9 cellular contexts compared by ENCODE assay signal in the genomic region with DNA sequence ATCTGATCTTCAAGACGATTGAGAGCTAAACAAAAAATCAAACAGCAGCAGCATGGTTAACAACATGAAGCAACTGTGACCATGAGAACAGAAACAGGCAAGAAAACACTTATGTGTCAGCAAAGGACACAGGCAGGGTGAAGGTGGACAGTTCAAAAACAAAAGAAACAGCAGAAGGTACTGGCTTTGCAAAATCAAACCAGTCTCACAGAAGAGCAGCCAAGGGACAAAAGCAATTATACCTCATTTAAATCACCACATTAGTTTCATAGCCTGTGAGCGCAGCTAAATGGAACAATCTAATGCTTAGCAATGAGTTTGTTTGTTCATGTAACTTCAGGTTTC. TPM values are rescaled to one million over a fixed set of nuclear protein-coding genes. Genes with fewer than 3 reads are reported as not detected.
DNase-seq lines count a peak whose midpoint lies in the region; ATAC-seq and TF ChIP-seq lines count a peak whose summit lies in the region.
"Had no signal": no experiment of that assay in that cellular context is flagged by ENCODE, and none has a peak within 500 bp of the region (broad histone marks: within the 10 kb centered on the region; RNA-seq: fewer than 3 reads in every experiment).

No MANE protein-coding gene starts in this region.

- no peaks in the 10 kb centered on the region for H3K9me3 ChIP-seq in heart right ventricle
- no peaks in the 10 kb centered on the region for H3K9me3 ChIP-seq in breast epithelium
- no peaks in the 10 kb centered on the region for H3K9me3 ChIP-seq in naive thymus-derived CD4-positive, alpha-beta T cell (ENCODE audit: control insufficient read depth in 2 of 3, low read length in 3 of 3)

- WGBS in heart right ventricle, 2 donors, result 38 to 61% methylated on average over 2 of the region's 2 CpGs

- ATAC-seq in heart right ventricle (peak in 2 of 8 donors; percentile 2 to 18), Right ventricle myocardium inferior (no peak), HG03457 (IDR thresholded peaks at IDR 0.05; ENCODE audit: unreplicated experiment) (no peak)
- no peak for ATAC-seq in naive thymus-derived CD4-positive, alpha-beta T cell

- no peaks in the 10 kb centered on the region for H3K9me3 Mint-ChIP-seq in naive thymus-derived CD4-positive, alpha-beta T cell

- H3K27ac ChIP-seq in heart right ventricle, result peak overlapping the region in 9 of 10 donors; percentile 14 to 83 (median 68)
- H3K27ac ChIP-seq in breast epithelium, result peak overlapping the region; percentile 57 to 82
- H3K27ac ChIP-seq in naive thymus-derived CD4-positive, alpha-beta T cell (ENCODE audit: low read depth, low read length), result no peak overlapping the region

- H3K4me3 ChIP-seq in heart right ventricle (no peak overlapping the region), breast epithelium (no peak overlapping the region)
- H3K4me3 ChIP-seq in naive thymus-derived CD4-positive, alpha-beta T cell (ENCODE audit: low read length), result no peak overlapping the region

- no peaks in the 10 kb centered on the region for H3K27me3 Mint-ChIP-seq in naive thymus-derived CD4-positive, alpha-beta T cell

- no peaks in the 10 kb centered on the region for H3K27me3 ChIP-seq in heart right ventricle
- H3K27me3 ChIP-seq in breast epithelium, result no peaks in the 10 kb centered on the region
- no peaks in the 10 kb centered on the region for H3K27me3 ChIP-seq in naive thymus-derived CD4-positive, alpha-beta T cell (ENCODE audit: control insufficient read depth in 2 of 2, insufficient read depth in 2 of 2, low read length in 2 of 2)

- H3K4me1 Mint-ChIP-seq in naive thymus-derived CD4-positive, alpha-beta T cell, result peaks cover 0 to 21% (median 4%) of the 10 kb centered on the region in 7 donors

- H3K4me3 Mint-ChIP-seq in naive thymus-derived CD4-positive, alpha-beta T cell, result no peak overlapping the region

- DNase-seq in heart right ventricle (no peak), Right ventricle myocardium inferior (ENCODE audit: missing footprints) (no peak), breast epithelium (ENCODE audit: low spot score in 2 of 2) (no peak), H4 (ENCODE audit: low spot score) (no peak)
- DNase-seq in naive thymus-derived CD4-positive, alpha-beta T cell, result no peak
- no peak for DNase-seq in stimulated activated CD4-positive, alpha-beta T cell treated with anti-CD3 and anti-CD28 coated beads, Interleukin-4, amount 100 ng/mL, for 24 hours
- no peak for DNase-seq in NK-92 treated with Interleukin-12 subunit alpha and Interleukin-12 subunit beta, amount 100 ng/mL, for 24 hours (lab: John Stamatoyannopoulos, UW)
- DNase-seq: activated gamma-delta T cell treated with Interleukin-2 at 50 U/mL for 16 hours had no signal

- H3K36me3 Mint-ChIP-seq in naive thymus-derived CD4-positive, alpha-beta T cell, result peaks cover 11 to 50% (median 30%) of the 10 kb centered on the region in 5 donors

- TF ChIP-seq CTCF in heart right ventricle (IDR thresholded peaks at IDR 0.05) (no peak), breast epithelium (IDR thresholded peaks at IDR 0.05) (no peak)

- TF ChIP-seq POLR2A in breast epithelium (IDR thresholded peaks at IDR 0.05), result no peak

- CTCF ChIA-PET in naive thymus-derived CD4-positive, alpha-beta T cell (lab: Charles Lee), result interaction anchor here (1.0 kb wide), 1 partner anchor 22 kb away, joined by 3 read pairs; no protein-coding TSS in a partner anchor

- H3K27ac Mint-ChIP-seq in naive thymus-derived CD4-positive, alpha-beta T cell, result peak overlapping the region in 5 of 9 donors; percentile 2 to 40 (median 9)

- peaks cover 0 to 84% (median 32%) of the 10 kb centered on the region in 9 donors for H3K36me3 ChIP-seq in heart right ventricle
- H3K36me3 ChIP-seq in breast epithelium, result no peaks in the 10 kb centered on the region
- H3K36me3 ChIP-seq in naive thymus-derived CD4-positive, alpha-beta T cell (ENCODE audit: control insufficient read depth in 2 of 3, insufficient read depth in 3 of 3, low read length in 3 of 3), result peaks cover 19 to 76% (median 42%) of the 10 kb centered on the region in 3 experiments

- H3K4me1 ChIP-seq in heart right ventricle (peaks cover 11 to 64% (median 36%) of the 10 kb centered on the region in 9 donors), breast epithelium (no peaks in the 10 kb centered on the region)
- H3K4me1 ChIP-seq in naive thymus-derived CD4-positive, alpha-beta T cell (ENCODE audit: control insufficient read depth in 2 of 2, insufficient read depth in 2 of 2, low read length in 2 of 2), result peaks cover 0 to 11% of the 10 kb centered on the region in 2 donors

- intact Hi-C loops in heart right ventricle (cut with DNase I), result no loop called here
- intact Hi-C loops in Right ventricle myocardium inferior (cut with DNase I), result no loop called here
- intact Hi-C loops in breast epithelium (cut with DNase I; ENCODE audit: low total_unique reads), result no loop called here
- intact Hi-C loops in naive thymus-derived CD4-positive, alpha-beta T cell (cut with micrococcal nuclease), result no loop called here

- POLR2A ChIA-PET in naive thymus-derived CD4-positive, alpha-beta T cell (lab: Charles Lee), result interaction anchor here (0.7 kb wide), 1 partner anchor 88 kb away, joined by 3 read pairs; no protein-coding TSS in a partner anchor

RNA-seq across cellular contexts. Expression of gene CAPN2, which starts 59.1 kb away (rescaled TPM):
- total RNA-seq in heart right ventricle, result 100 to 1,000 TPM in 1 of 10 donors, 10 to 100 TPM in 9; 65.6 to 104 (median 77.6) TPM
- polyA plus RNA-seq in heart right ventricle, result 100 to 1,000 TPM in 1 of 2 donors, 10 to 100 TPM in 1; 62.4 to 107 TPM
- 85.4 TPM for total RNA-seq in Right ventricle myocardium inferior
- total RNA-seq in breast epithelium, result 100 to 1,000 TPM; 162 to 192 (median 164) TPM
- 100 to 1,000 TPM in 3 of 5 experiments, 10 to 100 TPM in 2; 86.1 to 195 (median 117) TPM for total RNA-seq in naive thymus-derived CD4-positive, alpha-beta T cell
- polyA plus RNA-seq in naive thymus-derived CD4-positive, alpha-beta T cell, result 10 to 100 TPM; 57.6 to 96.2 TPM
- total RNA-seq in H4 (2014; rRNA removed; shearing (Covaris generic)), result 43.4 and 47.9 TPM in 2 replicates
